In the genomic region with DNA sequence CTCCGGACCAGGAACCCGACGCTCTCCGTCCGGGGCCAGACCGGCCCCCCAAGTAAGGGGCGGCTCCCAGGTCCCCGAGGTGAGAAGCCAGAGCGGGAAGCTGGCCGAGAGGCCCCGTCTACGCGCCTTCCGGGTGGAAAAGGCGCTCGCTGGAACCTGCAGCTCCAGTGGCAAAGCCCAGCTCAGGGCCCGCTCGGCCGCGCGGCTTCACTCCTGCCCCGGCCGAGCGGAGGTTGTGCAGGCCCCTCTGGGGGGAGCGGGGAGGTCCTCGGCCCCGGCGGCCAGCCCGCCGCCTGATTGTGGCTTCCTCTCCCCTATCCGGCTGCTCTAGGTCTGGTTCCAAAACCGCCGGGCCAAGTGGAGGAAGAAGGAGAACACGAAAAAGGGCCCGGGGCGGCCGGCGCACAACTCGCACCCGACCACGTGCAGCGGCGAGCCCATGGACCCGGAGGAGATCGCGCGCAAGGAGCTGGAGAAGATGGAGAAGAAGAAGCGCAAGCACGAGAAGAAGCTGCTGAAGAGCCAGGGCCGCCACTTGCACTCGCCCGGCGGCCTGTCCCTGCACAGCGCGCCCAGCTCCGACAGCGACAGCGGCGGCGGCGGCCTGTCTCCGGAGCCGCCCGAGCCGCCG, we compare ENCODE assay signal across 17 cellular contexts. TPM values are rescaled to one million over a fixed set of nuclear protein-coding genes. Genes with fewer than 3 reads are reported as not detected.
DNase-seq lines count a peak whose midpoint lies in the region; ATAC-seq, FAIRE-seq and TF ChIP-seq lines count a peak whose summit lies in the region.
"Had no signal": no experiment of that assay in that cellular context is flagged by ENCODE, and none has a peak within 500 bp of the region (broad histone marks: within the 10 kb centered on the region; RNA-seq: fewer than 3 reads in every experiment).

No MANE protein-coding gene starts in this region.

- DNase-seq in A549 (ENCODE audit: low read depth in 1 of 2, low spot score in 1 of 2) (peak in 1 of 2 experiments; percentile 54), UCSD-AML1 (lab: John Stamatoyannopoulos, UW; ENCODE audit: unreplicated experiment) (peak; percentile 53), kidney (peak; percentile 72), SK-N-DZ (ENCODE audit: low spot score) (no peak), OCI-M2 (lab: John Stamatoyannopoulos, UW; ENCODE audit: unreplicated experiment) (no peak)
- DNase-seq in CD4-positive, alpha-beta memory T cell = no peak
- DNase-seq in stimulated activated naive CD4-positive, alpha-beta T cell treated with Interleukin-2 at 50 U/mL for 16 hours (lab: John Stamatoyannopoulos, UW) = no peak
- DNase-seq: head of caudate nucleus, HFFc6, left cardiac atrium, MM.1S had no signal

- H3K4me3 ChIP-seq in A549 (peak overlapping the region; percentile 38; the same call in 2 of the 3 replicates), kidney (ENCODE audit: low read length in 2 of 2) (no peak overlapping the region)
- H3K4me3 ChIP-seq in CD4-positive, alpha-beta memory T cell (ENCODE audit: low read length in 2 of 2) = no peak overlapping the region

- H3K4me1 Mint-ChIP-seq in CD4-positive, alpha-beta memory T cell = peaks cover 15 to 38% (median 21%) of the 10 kb centered on the region in 4 donors

- H3K9me3 Mint-ChIP-seq in CD4-positive, alpha-beta memory T cell = peaks cover 0 to 36% (median 0%) of the 10 kb centered on the region in 8 donors
- H3K9me3 Mint-ChIP-seq: HFFc6, nephron had no signal

- TF ChIP-seq CTCF in A549 (IDR thresholded peaks at IDR 0.05) = no peak
- TF ChIP-seq CTCF in kidney (IDR thresholded peaks at IDR 0.05; ENCODE audit: borderline replicate concordance, extremely low read depth, insufficient read depth) = no peak

- H3K4me3 Mint-ChIP-seq in CD4-positive, alpha-beta memory T cell = peak overlapping the region in 6 of 8 donors; percentile 32 to 76 (median 50)
- H3K4me3 Mint-ChIP-seq: HFFc6 had no signal

- CTCF ChIA-PET in A549 (lab: Yijun Ruan, JAX) = interaction anchor here (1.0 to 2.7 kb wide), 3 partner anchors 9 to 177 kb away, joined by 3 to 11 read pairs (median 4); no protein-coding TSS in a partner anchor
- CTCF ChIA-PET in CD4-positive, alpha-beta memory T cell (lab: Charles Lee; ENCODE audit: partially characterized antibody) = no interaction called here

- no peak for TF ChIP-seq POLR2A in A549 (IDR thresholded peaks at IDR 0.05; ENCODE audit: low read length)

- TF ChIP-seq EP300 in A549 (IDR thresholded peaks at IDR 0.05) = no peak

- peaks cover 52% of the 10 kb centered on the region for H3K27me3 ChIP-seq in CD4-positive, alpha-beta memory T cell (ENCODE audit: insufficient read depth, low read length)

- intact Hi-C loops in CD4-positive, alpha-beta memory T cell (cut with micrococcal nuclease) = no loop called here
- intact Hi-C loops in kidney (cut with DNase I) = no loop called here

- H3K27ac Mint-ChIP-seq in CD4-positive, alpha-beta memory T cell = peak overlapping the region in 2 of 7 donors; percentile 77 to 82
- H3K27ac Mint-ChIP-seq: HFFc6 had no signal

- WGBS in A549 (ENCODE audit: missing lambda C conversion rate) = 37% methylated on average over 39 of the region's 66 CpGs

- FAIRE-seq in A549 (lab: Jason Lieb, UNC) (no peak), kidney (lab: Jason Lieb, UNC) (no peak)
- FAIRE-seq: TTC549 had no signal

- TF ChIP-seq RAD21 in A549 (conservative IDR thresholded peaks at IDR 0.05 in 1 of 2, IDR thresholded peaks at IDR 0.05 in 1 of 2) = no peak

- H3K36me3 ChIP-seq in CD4-positive, alpha-beta memory T cell (ENCODE audit: insufficient read depth, low read length) = no peaks in the 10 kb centered on the region
- H3K36me3 ChIP-seq in kidney (ENCODE audit: control insufficient read depth in 1 of 2, insufficient read depth in 2 of 2, low read length in 2 of 2) = no peaks in the 10 kb centered on the region

- POLR2A ChIA-PET in A549 (lab: Yijun Ruan, JAX) = no interaction called here
- POLR2A ChIA-PET in CD4-positive, alpha-beta memory T cell (lab: Charles Lee; ENCODE audit: partially characterized antibody) = no interaction called here

- H3K36me3 Mint-ChIP-seq in CD4-positive, alpha-beta memory T cell = no peaks in the 10 kb centered on the region

- H3K27me3 Mint-ChIP-seq in CD4-positive, alpha-beta memory T cell = peaks cover 39% of the 10 kb centered on the region in 2 donors

- no peaks in the 10 kb centered on the region for H3K9me3 ChIP-seq in A549
- no peaks in the 10 kb centered on the region for H3K9me3 ChIP-seq in CD4-positive, alpha-beta memory T cell (ENCODE audit: control insufficient read depth in 1 of 2, low read length in 2 of 2)
- no peaks in the 10 kb centered on the region for H3K9me3 ChIP-seq in kidney (ENCODE audit: control insufficient read depth in 1 of 2, low read length in 2 of 2)

- H3K4me1 ChIP-seq in A549 (peaks cover 26% of the 10 kb centered on the region), kidney (ENCODE audit: control insufficient read depth in 1 of 2, insufficient read depth in 1 of 2, low read depth in 1 of 2, low read length in 2 of 2) (no peaks in the 10 kb centered on the region)
- H3K4me1 ChIP-seq in CD4-positive, alpha-beta memory T cell (ENCODE audit: insufficient read depth, low read length) = peaks cover 19% of the 10 kb centered on the region

- H3K27ac ChIP-seq in A549 (no peak overlapping the region; a peak in 1 of 6 replicates), kidney (ENCODE audit: low read depth in 2 of 2, low read length in 2 of 2) (no peak overlapping the region)
- H3K27ac ChIP-seq in CD4-positive, alpha-beta memory T cell (ENCODE audit: low read depth, low read length) = no peak overlapping the region
- H3K27ac ChIP-seq: RWPE1 had no signal

- H3K4me2 ChIP-seq in A549 = peak overlapping the region; percentile 85

- ATAC-seq in A549 (peak; percentile 14 to 40; a peak in 3 of 6 replicates), HG03280 (IDR thresholded peaks at IDR 0.05; ENCODE audit: unreplicated experiment) (no peak)
- ATAC-seq: left cardiac atrium had no signal

- H3K9ac ChIP-seq in kidney (ENCODE audit: low read length in 2 of 2) = no peak overlapping the region

TF ChIP-seq in A549, 52 proteins besides CTCF, POLR2A, EP300 and RAD21:
- TF ChIP-seq FOSL2 (IDR thresholded peaks at IDR 0.05) = no peak
- no peak for TF ChIP-seq FOSL2 (CRISPR knock-in tag; IDR thresholded peaks at IDR 0.05)
- TF ChIP-seq CEBPB (IDR thresholded peaks at IDR 0.05) = no peak
- TF ChIP-seq, protein P1, sequence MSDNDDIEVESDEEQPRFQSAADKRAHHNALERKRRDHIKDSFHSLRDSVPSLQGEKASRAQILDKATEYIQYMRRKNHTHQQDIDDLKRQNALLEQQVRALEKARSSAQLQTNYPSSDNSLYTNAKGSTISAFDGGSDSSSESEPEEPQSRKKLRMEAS (IDR thresholded peaks at IDR 0.05) = peak; percentile 10; the same call in 1 of the 2 replicates
- no peak for TF ChIP-seq NPAS2 (CRISPR knock-in tag; IDR thresholded peaks at IDR 0.05; ENCODE audit: borderline replicate concordance)
- no peak for TF ChIP-seq EHMT2 (IDR thresholded peaks at IDR 0.05; ENCODE audit: low read depth)
- no peak for TF ChIP-seq E2F6 (IDR thresholded peaks at IDR 0.05; ENCODE audit: borderline replicate concordance, low read depth)
- TF ChIP-seq TP53 (CRISPR knock-in tag; IDR thresholded peaks at IDR 0.05) = no peak

RNA-seq across cellular contexts. Expression of gene UNCX, which starts 2.9 kb away (rescaled TPM):
- polyA plus RNA-seq in A549 (2011; rRNA removed) = not detected in 2 replicates
- not detected in 2 replicates for polyA plus RNA-seq in A549 (2012; cell fraction: cytosol; rRNA removed)
- polyA plus RNA-seq in A549 (2012; cell fraction: nucleus; rRNA removed) = not detected in 2 replicates
- not detected in 3 replicates for polyA plus RNA-seq in A549 (2017; fragmentation: RNase III; extraction: RNeasy Plus Mini Kit Qiagen cat#74134 plus additional on column Dnase treatment)
- polyA minus RNA-seq in A549 (2011; rRNA and poly(A)+ RNA removed) = not detected in 2 replicates
- not detected for total RNA-seq in CD4-positive, alpha-beta memory T cell
- polyA plus RNA-seq in CD4-positive, alpha-beta memory T cell = not detected
- 2.0 TPM for total RNA-seq in kidney
- 1.4 TPM for polyA plus RNA-seq in kidney (ENCODE audit: insufficient read depth, low read depth, low replicate concordance)
- polyA plus RNA-seq in SK-N-DZ (2014; cell fraction: cytosol; rRNA removed) = 0.63 TPM in 1 of 2 replicates, not detected in the other
- 1.1 and 1.2 TPM in 2 replicates for polyA plus RNA-seq in SK-N-DZ (2014; cell fraction: nucleus; rRNA removed)
- total RNA-seq: HFFc6, HT1080, left cardiac atrium, subcutaneous adipose tissue had no signal

Comparison
In these comparisons a context has a peak if more than half of its experiments do, and no peak if none do; other contexts are left out.
1. DNase-seq: peak in UCSD-AML1 (single experiment) and kidney (single experiment); none in CD4-positive, alpha-beta memory T cell (0 of 5), stimulated activated naive CD4-positive, alpha-beta T cell treated with Interleukin-2 at 50 U/mL for 16 hours (single experiment), SK-N-DZ (single experiment) and OCI-M2 (single experiment).